ENCODE assay signal across 19 cellular contexts in the genomic region with DNA sequence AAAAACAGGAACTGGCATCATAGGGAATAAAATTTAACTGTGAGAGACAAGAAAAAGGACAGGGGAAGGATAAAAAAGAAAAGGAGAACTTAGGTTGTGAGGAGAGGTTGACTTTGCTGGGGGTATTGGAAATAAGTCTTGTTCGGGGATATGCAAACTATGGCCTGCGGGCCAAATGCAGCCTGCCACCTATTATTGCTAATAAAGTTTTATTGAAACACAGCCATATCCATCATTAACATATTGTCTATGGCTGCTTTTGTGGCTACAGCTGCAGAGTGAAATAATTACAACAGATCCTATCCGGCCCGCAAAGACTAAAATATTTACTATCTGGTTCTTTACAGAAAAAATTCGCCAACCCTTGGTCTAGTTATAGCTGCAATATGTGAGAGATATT.
"Had no signal": no experiment of that assay in that cellular context is flagged by ENCODE, and none has a peak within 500 bp of the region (broad histone marks: within the 10 kb centered on the region; RNA-seq: fewer than 3 reads in every experiment).

No MANE protein-coding gene starts in this region.

- H3K27me3 Mint-ChIP-seq: brain had no signal

- H3K27ac ChIP-seq: left lung, prostate gland, spleen, testis had no signal

- H3K27me3 ChIP-seq: left lung, spleen, testis had no signal

- H3K9me3 ChIP-seq: prostate gland, spleen, testis had no signal

- ATAC-seq: activated naive CD4-positive, alpha-beta T cell treated with anti-CD3 and anti-CD28 coated beads, Interleukin-2, amount 50 U/mL, for 72 hours; activated T-cell treated with anti-CD3 and anti-CD28 coated beads, Interleukin-2, amount 50 U/mL, for 72 hours; effector memory CD8-positive, alpha-beta T cell; left lung; right cardiac atrium; stimulated activated naive CD8-positive, alpha-beta T cell treated with anti-CD3 and anti-CD28 coated beads, Interleukin-15, amount 100 ng/mL, for 72 hours; WTC11 had no signal

- H3K36me3 Mint-ChIP-seq: activated naive CD4-positive, alpha-beta T cell treated with anti-CD3 and anti-CD28 coated beads, Interleukin-2, amount 50 U/mL, for 72 hours; brain; memory B cell had no signal

- H3K4me3 ChIP-seq: left lung, prostate gland, spleen, testis had no signal

- H3K4me1 Mint-ChIP-seq: brain; memory B cell; nephron; stimulated activated naive CD8-positive, alpha-beta T cell treated with anti-CD3 and anti-CD28 coated beads, Interleukin-15, amount 100 ng/mL, for 72 hours; WTC11 had no signal

- H3K27ac Mint-ChIP-seq: activated naive CD4-positive, alpha-beta T cell treated with anti-CD3 and anti-CD28 coated beads, Interleukin-2, amount 50 U/mL, for 72 hours; activated T-cell treated with anti-CD3 and anti-CD28 coated beads, Interleukin-2, amount 50 U/mL, for 72 hours; brain; dendritic cell treated with granulocyte-macrophage colony-stimulating factor and Interleukin-4, amounts not matched to agents 40 ng/mL and 50 ng/mL, for 4 days; effector memory CD8-positive, alpha-beta T cell; memory B cell; nephron; stimulated activated naive CD8-positive, alpha-beta T cell treated with anti-CD3 and anti-CD28 coated beads, Interleukin-15, amount 100 ng/mL, for 72 hours; WTC11 had no signal

- H3K4me3 Mint-ChIP-seq: activated T-cell treated with anti-CD3 and anti-CD28 coated beads, Interleukin-2, amount 50 U/mL, for 72 hours; brain; dendritic cell treated with granulocyte-macrophage colony-stimulating factor and Interleukin-4, amounts not matched to agents 40 ng/mL and 50 ng/mL, for 4 days; effector memory CD8-positive, alpha-beta T cell; memory B cell; nephron; stimulated activated naive CD8-positive, alpha-beta T cell treated with anti-CD3 and anti-CD28 coated beads, Interleukin-15, amount 100 ng/mL, for 72 hours; WTC11 had no signal

- H3K36me3 ChIP-seq: left lung, prostate gland, spleen had no signal

- H3K9me3 Mint-ChIP-seq: activated naive CD4-positive, alpha-beta T cell treated with anti-CD3 and anti-CD28 coated beads, Interleukin-2, amount 50 U/mL, for 72 hours; activated T-cell treated with anti-CD3 and anti-CD28 coated beads, Interleukin-2, amount 50 U/mL, for 72 hours; effector memory CD8-positive, alpha-beta T cell; stimulated activated naive CD8-positive, alpha-beta T cell treated with anti-CD3 and anti-CD28 coated beads, Interleukin-15, amount 100 ng/mL, for 72 hours had no signal

- DNase-seq: activated CD4-positive, alpha-beta T cell treated with anti-CD3 and anti-CD28 coated beads for 48 hours; activated CD8-positive, alpha-beta memory T cell treated with anti-CD3 and anti-CD28 coated beads, Interleukin-2, amount 50 U/mL, for 48 hours; activated gamma-delta T cell; activated T-cell treated with anti-CD3 and anti-CD28 coated beads, Interleukin-2, amount 50 U/mL, for 72 hours; cerebellar nuclear complex; effector memory CD8-positive, alpha-beta T cell; erythroblast; left lung; right cardiac atrium; spleen; stimulated activated naive CD8-positive, alpha-beta T cell treated with anti-CD3 and anti-CD28 coated beads, Interleukin-15, amount 100 ng/mL, for 72 hours; testis had no signal

- H3K4me1 ChIP-seq: left lung, prostate gland, spleen, testis had no signal
